ENCODE assay signal across 20 cellular contexts in genomic region chr20:33119725-33120720, GRCh38. TPM values are rescaled to one million over a fixed set of nuclear protein-coding genes. Genes with fewer than 3 reads are reported as not detected.
A peak's percentile ranks its signal among the peaks of the same experiment; 100 is the strongest.
DNase-seq lines count a peak whose midpoint lies in the region; ATAC-seq and FAIRE-seq lines count a peak whose summit lies in the region.
"Had no signal": no experiment of that assay in that cellular context is flagged by ENCODE, and none has a peak within 500 bp of the region (broad histone marks: within the 10 kb centered on the region; RNA-seq: fewer than 3 reads in every experiment).

No MANE protein-coding gene starts in this region.

- no peak for FAIRE-seq in urothelium cell line (lab: Jason Lieb, UNC)
- FAIRE-seq: HepG2 had no signal

- peaks cover 5 to 22% of the 10 kb centered on the region in 2 donors for H3K36me3 Mint-ChIP-seq in activated naive CD4-positive, alpha-beta T cell treated with anti-CD3 and anti-CD28 coated beads, Interleukin-2, amount 50 U/mL, for 72 hours
- H3K36me3 Mint-ChIP-seq in activated naive CD4-positive, alpha-beta T cell treated with anti-CD3 and anti-CD28 coated beads, Interleukin-2, amount 10 ng/mL, durations not matched to agents 7 days and 5 days = no peaks in the 10 kb centered on the region
- H3K36me3 Mint-ChIP-seq in activated T-helper 17 cell treated with anti-CD3 and anti-CD28 coated beads, Interleukin-2, amount 50 U/mL, for 72 hours (ENCODE audit: low read depth) = no peaks in the 10 kb centered on the region
- H3K36me3 Mint-ChIP-seq: immature natural killer cell had no signal

- H3K27me3 Mint-ChIP-seq in activated naive CD4-positive, alpha-beta T cell treated with anti-CD3 and anti-CD28 coated beads, Interleukin-2, amount 10 ng/mL, durations not matched to agents 7 days and 5 days = peaks cover 21% of the 10 kb centered on the region
- peaks cover 9% of the 10 kb centered on the region for H3K27me3 Mint-ChIP-seq in activated T-helper 17 cell treated with anti-CD3 and anti-CD28 coated beads, Interleukin-2, amount 50 U/mL, for 72 hours

- no peak for DNase-seq in activated naive CD4-positive, alpha-beta T cell treated with anti-CD3 and anti-CD28 coated beads, Interleukin-2, amount 50 U/mL, for 72 hours (ENCODE audit: low spot score in 2 of 2)
- no peak for DNase-seq in activated naive CD4-positive, alpha-beta T cell treated with anti-CD3 and anti-CD28 coated beads, Interleukin-2, amount 10 ng/mL, durations not matched to agents 7 days and 5 days
- DNase-seq in urothelium cell line (ENCODE audit: low spot score) (peak; percentile 46), globus pallidus (ENCODE audit: low spot score) (no peak), UCSD-AML1 (lab: John Stamatoyannopoulos, UW; ENCODE audit: unreplicated experiment) (no peak)
- DNase-seq: activated effector memory CD4-positive, alpha-beta T cell treated with Interleukin-2 at 50 U/mL for 16 hours; erythroblast; immature natural killer cell; NCI-H82; Right ventricle myocardium superior; stimulated activated naive CD4-positive, alpha-beta T cell treated with Interleukin-2 at 50 U/mL for 16 hours had no signal

- peaks cover 0 to 16% of the 10 kb centered on the region in 2 donors for H3K9me3 Mint-ChIP-seq in activated naive CD4-positive, alpha-beta T cell treated with anti-CD3 and anti-CD28 coated beads, Interleukin-2, amount 50 U/mL, for 72 hours
- H3K9me3 Mint-ChIP-seq in activated naive CD4-positive, alpha-beta T cell treated with anti-CD3 and anti-CD28 coated beads, Interleukin-2, amount 10 ng/mL, durations not matched to agents 7 days and 5 days = peaks cover 13% of the 10 kb centered on the region
- peaks cover 4% of the 10 kb centered on the region for H3K9me3 Mint-ChIP-seq in activated T-helper 17 cell treated with anti-CD3 and anti-CD28 coated beads, Interleukin-2, amount 50 U/mL, for 72 hours
- H3K9me3 Mint-ChIP-seq: immature natural killer cell had no signal

- peak overlapping the region in 1 of 2 donors; percentile 22 for H3K27ac Mint-ChIP-seq in activated naive CD4-positive, alpha-beta T cell treated with anti-CD3 and anti-CD28 coated beads, Interleukin-2, amount 50 U/mL, for 72 hours
- H3K27ac Mint-ChIP-seq in activated naive CD4-positive, alpha-beta T cell treated with anti-CD3 and anti-CD28 coated beads, Interleukin-2, amount 10 ng/mL, durations not matched to agents 7 days and 5 days = no peak overlapping the region
- peak overlapping the region; percentile 54 for H3K27ac Mint-ChIP-seq in activated T-helper 17 cell treated with anti-CD3 and anti-CD28 coated beads, Interleukin-2, amount 50 U/mL, for 72 hours
- H3K27ac Mint-ChIP-seq: immature natural killer cell, memory B cell, nephron, progenitor cell of endocrine pancreas had no signal

- peaks cover 13% of the 10 kb centered on the region for H3K4me1 Mint-ChIP-seq in activated naive CD4-positive, alpha-beta T cell treated with anti-CD3 and anti-CD28 coated beads, Interleukin-2, amount 10 ng/mL, durations not matched to agents 7 days and 5 days
- no peaks in the 10 kb centered on the region for H3K4me1 Mint-ChIP-seq in activated T-helper 17 cell treated with anti-CD3 and anti-CD28 coated beads, Interleukin-2, amount 50 U/mL, for 72 hours
- H3K4me1 Mint-ChIP-seq: immature natural killer cell, memory B cell, nephron had no signal

- CTCF ChIA-PET in activated naive CD4-positive, alpha-beta T cell treated with anti-CD3 and anti-CD28 coated beads, Interleukin-2, amount 10 ng/mL, durations not matched to agents 7 days and 5 days (lab: Charles Lee) = no interaction called here

- no peak overlapping the region for H3K4me3 Mint-ChIP-seq in activated naive CD4-positive, alpha-beta T cell treated with anti-CD3 and anti-CD28 coated beads, Interleukin-2, amount 10 ng/mL, durations not matched to agents 7 days and 5 days
- no peak overlapping the region for H3K4me3 Mint-ChIP-seq in activated T-helper 17 cell treated with anti-CD3 and anti-CD28 coated beads, Interleukin-2, amount 50 U/mL, for 72 hours
- H3K4me3 Mint-ChIP-seq: immature natural killer cell, memory B cell, nephron had no signal

- ATAC-seq in activated naive CD4-positive, alpha-beta T cell treated with anti-CD3 and anti-CD28 coated beads, Interleukin-2, amount 50 U/mL, for 72 hours = peak; percentile 96 to 99
- peak; percentile 68 for ATAC-seq in HG02870 (IDR thresholded peaks at IDR 0.05; ENCODE audit: unreplicated experiment)
- peak; percentile 95 for ATAC-seq in activated T-helper 17 cell treated with anti-CD3 and anti-CD28 coated beads, Interleukin-2, amount 50 U/mL, for 72 hours (replicated peaks)
- no peak for ATAC-seq in GM21529 (IDR thresholded peaks at IDR 0.05; ENCODE audit: unreplicated experiment)
- ATAC-seq: HepG2 had no signal

RNA-seq across cellular contexts. Expression of gene BPIFB4, which starts 40.6 kb away (rescaled TPM):
- not detected for total RNA-seq in activated naive CD4-positive, alpha-beta T cell treated with anti-CD3 and anti-CD28 coated beads, Interleukin-2, amount 50 U/mL, for 72 hours
- total RNA-seq in activated T-helper 17 cell treated with anti-CD3 and anti-CD28 coated beads, Interleukin-2, amount 50 U/mL, for 72 hours = not detected
- total RNA-seq: G401, HepG2, progenitor cell of endocrine pancreas, Right ventricle myocardium superior, vagina had no signal

RNA-seq across cellular contexts. Expression of gene BPIFA2, which starts 47.9 kb away (rescaled TPM):
- not detected for total RNA-seq in activated naive CD4-positive, alpha-beta T cell treated with anti-CD3 and anti-CD28 coated beads, Interleukin-2, amount 50 U/mL, for 72 hours
- not detected for total RNA-seq in activated T-helper 17 cell treated with anti-CD3 and anti-CD28 coated beads, Interleukin-2, amount 50 U/mL, for 72 hours
- total RNA-seq: G401, HepG2, progenitor cell of endocrine pancreas, Right ventricle myocardium superior, vagina had no signal
